Comparison of ENCODE assay signal across 10 cellular contexts in the genomic region with DNA sequence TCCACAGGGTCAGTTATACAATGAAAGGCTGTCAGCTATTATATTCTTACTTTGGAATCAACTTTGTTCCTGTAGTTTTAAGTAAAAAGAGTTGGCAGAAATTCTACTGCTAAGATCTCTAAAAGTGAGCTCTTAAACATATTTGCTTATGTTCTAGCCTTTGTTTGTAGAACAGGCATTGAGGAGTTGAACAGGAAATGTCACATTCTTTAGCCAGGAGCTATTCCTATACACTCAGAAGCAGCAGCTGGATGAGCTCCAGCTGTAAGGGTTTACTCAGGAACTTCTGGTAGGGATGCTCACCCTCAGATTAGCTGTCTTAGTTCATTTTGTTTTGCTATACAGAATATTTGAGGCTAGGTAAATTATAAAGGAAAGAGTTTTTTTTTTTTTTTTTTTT. TPM values are rescaled to one million over a fixed set of nuclear protein-coding genes. Genes with fewer than 3 reads are reported as not detected.
DNase-seq lines count a peak whose midpoint lies in the region; ATAC-seq and TF ChIP-seq lines count a peak whose summit lies in the region.
"Had no signal": no experiment of that assay in that cellular context is flagged by ENCODE, and none has a peak within 500 bp of the region (broad histone marks: within the 10 kb centered on the region; RNA-seq: fewer than 3 reads in every experiment).

No MANE protein-coding gene starts in this region.

- H3K27me3 ChIP-seq in body of pancreas, result no peaks in the 10 kb centered on the region
- H3K27me3 ChIP-seq in upper lobe of left lung, result no peaks in the 10 kb centered on the region
- H3K27me3 ChIP-seq: vagina had no signal

- H3K4me1 ChIP-seq in body of pancreas, result peaks cover 51% of the 10 kb centered on the region
- H3K4me1 ChIP-seq in upper lobe of left lung, result peaks cover 0 to 23% (median 12%) of the 10 kb centered on the region in 4 donors
- H3K4me1 ChIP-seq: vagina had no signal

- TF ChIP-seq POLR2A in body of pancreas (IDR thresholded peaks at IDR 0.05), result no peak
- no peak for TF ChIP-seq POLR2A in upper lobe of left lung (IDR thresholded peaks at IDR 0.05)

- ATAC-seq in body of pancreas, result peak; percentile 80
- peak; percentile 63 to 75 for ATAC-seq in upper lobe of left lung (ENCODE audit: low FRiP score in 2 of 2)
- ATAC-seq in HG03469 (IDR thresholded peaks at IDR 0.05; ENCODE audit: unreplicated experiment), result no peak
- no peak for ATAC-seq in GM21367 (IDR thresholded peaks at IDR 0.05; ENCODE audit: unreplicated experiment)

- DNase-seq in LNCaP clone FGC (ENCODE audit: low read depth) (peak; percentile 100), body of pancreas (peak; percentile 39 to 77 (median 69)), kidney tubule cell (ENCODE audit: low spot score) (peak; percentile 9), upper lobe of left lung (peak in 1 of 2 donors; percentile 84)
- DNase-seq in activated T-helper 2 cell treated with anti-CD3 and anti-CD28 coated beads, Interferon-gamma antibody, Interleukin-2, Interleukin-4, amounts not matched to agents 10 μg/mL and 5 μg/mL and 100 μg/mL, durations not matched to agents 14 hours and 24 hours and 36 hours (ENCODE audit: low spot score), result no peak
- DNase-seq: DMS79 treated with DMSO at 0.1 percent for 48 hours had no signal

- H3K36me3 Mint-ChIP-seq in activated T-helper 2 cell treated with anti-CD3 and anti-CD28 coated beads, Interferon-gamma antibody, Interleukin-2, Interleukin-4, amounts not matched to agents 10 μg/mL and 5 μg/mL and 100 μg/mL, durations not matched to agents 14 hours and 24 hours and 36 hours (ENCODE audit: low read depth), result no peaks in the 10 kb centered on the region

- no peaks in the 10 kb centered on the region for H3K9me3 Mint-ChIP-seq in activated T-helper 2 cell treated with anti-CD3 and anti-CD28 coated beads, Interferon-gamma antibody, Interleukin-2, Interleukin-4, amounts not matched to agents 10 μg/mL and 5 μg/mL and 100 μg/mL, durations not matched to agents 14 hours and 24 hours and 36 hours

- H3K9me3 ChIP-seq in body of pancreas, result no peaks in the 10 kb centered on the region
- no peaks in the 10 kb centered on the region for H3K9me3 ChIP-seq in upper lobe of left lung
- H3K9me3 ChIP-seq: vagina had no signal

- no peak overlapping the region for H3K27ac Mint-ChIP-seq in activated T-helper 2 cell treated with anti-CD3 and anti-CD28 coated beads, Interferon-gamma antibody, Interleukin-2, Interleukin-4, amounts not matched to agents 10 μg/mL and 5 μg/mL and 100 μg/mL, durations not matched to agents 14 hours and 24 hours and 36 hours

- H3K36me3 ChIP-seq in body of pancreas (replicated peaks in 1 of 2; ENCODE audit: insufficient read depth in 1 of 2, low read depth in 2 of 2), result no peaks in the 10 kb centered on the region
- no peaks in the 10 kb centered on the region for H3K36me3 ChIP-seq in upper lobe of left lung
- H3K36me3 ChIP-seq: vagina had no signal

- no peak overlapping the region for H3K4me3 Mint-ChIP-seq in activated T-helper 2 cell treated with anti-CD3 and anti-CD28 coated beads, Interferon-gamma antibody, Interleukin-2, Interleukin-4, amounts not matched to agents 10 μg/mL and 5 μg/mL and 100 μg/mL, durations not matched to agents 14 hours and 24 hours and 36 hours (ENCODE audit: low read depth)

- intact Hi-C loops in body of pancreas (cut with DNase I), result no loop called here
- intact Hi-C loops in activated T-helper 2 cell treated with anti-CD3 and anti-CD28 coated beads, Interferon-gamma antibody, Interleukin-2, Interleukin-4, amounts not matched to agents 10 μg/mL and 5 μg/mL and 100 μg/mL, durations not matched to agents 14 hours and 24 hours and 36 hours (cut with micrococcal nuclease), result no loop called here

- H3K27ac ChIP-seq in body of pancreas, result peak overlapping the region; percentile 18 to 48 (median 36)
- peak overlapping the region; percentile 2 to 69 (median 40) for H3K27ac ChIP-seq in upper lobe of left lung
- H3K27ac ChIP-seq: vagina had no signal

- TF ChIP-seq CTCF in LNCaP clone FGC (IDR thresholded peaks at IDR 0.05; ENCODE audit: control insufficient read depth, extremely low read depth, insufficient read depth) (no peak), body of pancreas (IDR thresholded peaks at IDR 0.05) (no peak), upper lobe of left lung (IDR thresholded peaks at IDR 0.05) (no peak)

- no peaks in the 10 kb centered on the region for H3K4me1 Mint-ChIP-seq in activated T-helper 2 cell treated with anti-CD3 and anti-CD28 coated beads, Interferon-gamma antibody, Interleukin-2, Interleukin-4, amounts not matched to agents 10 μg/mL and 5 μg/mL and 100 μg/mL, durations not matched to agents 14 hours and 24 hours and 36 hours (ENCODE audit: low read depth)

- no peaks in the 10 kb centered on the region for H3K27me3 Mint-ChIP-seq in activated T-helper 2 cell treated with anti-CD3 and anti-CD28 coated beads, Interferon-gamma antibody, Interleukin-2, Interleukin-4, amounts not matched to agents 10 μg/mL and 5 μg/mL and 100 μg/mL, durations not matched to agents 14 hours and 24 hours and 36 hours (ENCODE audit: low read depth)

- peak overlapping the region; percentile 34; the same call in 1 of the 2 replicates for H3K4me3 ChIP-seq in LNCaP clone FGC (ENCODE audit: low read depth, low read length)
- H3K4me3 ChIP-seq in body of pancreas, result no peak overlapping the region
- no peak overlapping the region for H3K4me3 ChIP-seq in upper lobe of left lung
- H3K4me3 ChIP-seq: vagina had no signal

- TF ChIP-seq EP300 in upper lobe of left lung (IDR thresholded peaks at IDR 0.05), result peak in 2 of 4 donors; percentile 79 to 95

RNA-seq across cellular contexts. Expression of a gene that starts 22.4 kb away (rescaled TPM):
- total RNA-seq in body of pancreas (not detected), upper lobe of left lung (not detected)
- not detected in 2 replicates for total RNA-seq in activated T-helper 2 cell treated with anti-CD3 and anti-CD28 coated beads, Interferon-gamma antibody, Interleukin-2, Interleukin-4, amounts not matched to agents 10 μg/mL and 5 μg/mL and 100 μg/mL, durations not matched to agents 14 hours and 24 hours and 36 hours
- total RNA-seq: omental fat pad, vagina had no signal

RNA-seq across cellular contexts. Expression of a gene that starts 56.9 kb away (rescaled TPM):
- total RNA-seq in body of pancreas, result not detected
- total RNA-seq in upper lobe of left lung, result not detected
- total RNA-seq in activated T-helper 2 cell treated with anti-CD3 and anti-CD28 coated beads, Interferon-gamma antibody, Interleukin-2, Interleukin-4, amounts not matched to agents 10 μg/mL and 5 μg/mL and 100 μg/mL, durations not matched to agents 14 hours and 24 hours and 36 hours, result not detected in 2 replicates
- total RNA-seq: vagina had no signal

Comparison
In these comparisons a context has a peak if more than half of its experiments do, and no peak if none do; other contexts are left out.
1. ATAC-seq: peak in body of pancreas (single experiment) and upper lobe of left lung (2 of 2); none in HG03469 (single experiment) and GM21367 (single experiment).